In genomic region chr6:84172080-84172479, GRCh38 we compare ENCODE assay signal across 20 cellular contexts. TPM values are rescaled to one million over a fixed set of nuclear protein-coding genes. Genes with fewer than 3 reads are reported as not detected.
DNase-seq lines count a peak whose midpoint lies in the region; ATAC-seq, FAIRE-seq and TF ChIP-seq lines count a peak whose summit lies in the region.
"Had no signal": no experiment of that assay in that cellular context is flagged by ENCODE, and none has a peak within 500 bp of the region (broad histone marks: within the 10 kb centered on the region; RNA-seq: fewer than 3 reads in every experiment).

No MANE protein-coding gene starts in this region.

- H3K9me3 ChIP-seq in GM23248 (ENCODE audit: low read depth) (no peaks in the 10 kb centered on the region), mucosa of descending colon (no peaks in the 10 kb centered on the region)

- no peaks in the 10 kb centered on the region for H3K9me3 Mint-ChIP-seq in immature natural killer cell
- H3K9me3 Mint-ChIP-seq: HFFc6 had no signal

- no peak overlapping the region for H3K4me3 Mint-ChIP-seq in immature natural killer cell
- H3K4me3 Mint-ChIP-seq: CD4-positive, alpha-beta T cell; HFFc6 had no signal

- H3K36me3 ChIP-seq in GM23248 (ENCODE audit: low read depth) (no peaks in the 10 kb centered on the region), mucosa of descending colon (ENCODE audit: low read depth) (no peaks in the 10 kb centered on the region)

- H3K9me2 ChIP-seq in GM23248 (ENCODE audit: insufficient read depth) = no peaks in the 10 kb centered on the region

- no peak overlapping the region for H3K4me3 ChIP-seq in GM23248
- no peak overlapping the region for H3K4me3 ChIP-seq in mucosa of descending colon

- in situ Hi-C loops in GM23248 (cut with MboI) = no loop called here

- no peak overlapping the region for H3K4me2 ChIP-seq in GM23248 (ENCODE audit: unreplicated experiment)

- no peaks in the 10 kb centered on the region for H4K20me1 ChIP-seq in GM23248 (ENCODE audit: insufficient read depth)

- H3K79me2 ChIP-seq in GM23248 (ENCODE audit: insufficient read depth) = no peaks in the 10 kb centered on the region

- ATAC-seq in left lobe of liver (peak; percentile 70), mucosa of descending colon (no peak)

- peaks cover 19 to 40% (median 25%) of the 10 kb centered on the region in 3 donors for H3K36me3 Mint-ChIP-seq in immature natural killer cell

- TF ChIP-seq CTCF in mucosa of descending colon (IDR thresholded peaks at IDR 0.05) = no peak

- H3F3A ChIP-seq in GM23248 (ENCODE audit: insufficient read depth) = no peaks in the 10 kb centered on the region

- H2AFZ ChIP-seq in GM23248 = no peak overlapping the region

- no peaks in the 10 kb centered on the region for H3K4me1 ChIP-seq in GM23248 (ENCODE audit: insufficient read depth)
- no peaks in the 10 kb centered on the region for H3K4me1 ChIP-seq in mucosa of descending colon (ENCODE audit: low read depth)

- no peak overlapping the region for H3K27ac ChIP-seq in GM23248
- H3K27ac ChIP-seq: C4-2B had no signal

- H3K27ac Mint-ChIP-seq in immature natural killer cell = no peak overlapping the region
- H3K27ac Mint-ChIP-seq: CD4-positive, alpha-beta T cell; HFFc6 had no signal

- no peak overlapping the region for H3K9ac ChIP-seq in GM23248

- no peaks in the 10 kb centered on the region for H3K27me3 ChIP-seq in GM23248 (replicated peaks; ENCODE audit: insufficient read depth)

- H3K4me1 Mint-ChIP-seq in immature natural killer cell = no peaks in the 10 kb centered on the region

- H3K27me3 Mint-ChIP-seq in immature natural killer cell (ENCODE audit: low read depth in 3 of 3) = peaks cover 0 to 2% (median 1%) of the 10 kb centered on the region in 3 donors
- H3K27me3 Mint-ChIP-seq: CD4-positive, alpha-beta T cell had no signal

- no peak for FAIRE-seq in HTR-8/SVneo (lab: Jason Lieb, UNC)
- FAIRE-seq: A204.1, GM18507, H1 had no signal

- intact Hi-C loops in mucosa of descending colon (cut with DNase I, micrococcal nuclease) = no loop called here

- DNase-seq in GM23248 = peak; percentile 3
- DNase-seq in amniotic epithelial cell (ENCODE audit: low read depth) = peak; percentile 3
- DNase-seq in left lobe of liver (ENCODE audit: low spot score) = no peak
- DNase-seq in HTR-8/SVneo (ENCODE audit: insufficient read length, low spot score) = no peak
- no peak for DNase-seq in GM19238 (ENCODE audit: insufficient read length, low spot score)
- DNase-seq in mucosa of descending colon = no peak
- DNase-seq in immature natural killer cell = no peak
- DNase-seq: ACHN; AML-193; CD4-positive, alpha-beta T cell; DMS153; DMS79; GDM1; HCEC 1CT; HFFc6; KG1 had no signal

- WGBS in GM23248 (ENCODE audit: low coverage in 1 of 2, low lambda C conversion rate in 2 of 2, missing lambda C conversion rate in 2 of 2), 2 experiments = 94 to 98% methylated on average over 2 of the region's 2 CpGs

RNA-seq across cellular contexts. Expression of gene CEP162, which starts 55.4 kb away (rescaled TPM):
- total RNA-seq in GM23248 (2014; rRNA removed; shearing (Covaris generic)) = 2.4 and 3.0 TPM in 2 replicates
- polyA plus RNA-seq in GM23248 (2016; fragmentation: Nextera tagmentation; extraction: Ambion mirVana) = 2.9 and 3.3 TPM in 2 replicates
- 1.7 TPM for total RNA-seq in left lobe of liver
- total RNA-seq in mucosa of descending colon = 10 to 100 TPM in 1 of 3 donors, 1 to 10 TPM in 2; 7.5 to 13.0 (median 9.5) TPM
- polyA plus RNA-seq in immature natural killer cell = 1 to 10 TPM; 2.8 to 8.2 (median 4.0) TPM

Comparison
In these comparisons a context has a peak if more than half of its experiments do, and no peak if none do; other contexts are left out.
1. DNase-seq: peak in GM23248 (single experiment) and amniotic epithelial cell (single experiment); none in left lobe of liver (single experiment), HTR-8/SVneo (single experiment), GM19238 (single experiment), mucosa of descending colon (0 of 3) and immature natural killer cell (0 of 3).